Comparison of ENCODE assay signal across 19 cellular contexts in the genomic region with DNA sequence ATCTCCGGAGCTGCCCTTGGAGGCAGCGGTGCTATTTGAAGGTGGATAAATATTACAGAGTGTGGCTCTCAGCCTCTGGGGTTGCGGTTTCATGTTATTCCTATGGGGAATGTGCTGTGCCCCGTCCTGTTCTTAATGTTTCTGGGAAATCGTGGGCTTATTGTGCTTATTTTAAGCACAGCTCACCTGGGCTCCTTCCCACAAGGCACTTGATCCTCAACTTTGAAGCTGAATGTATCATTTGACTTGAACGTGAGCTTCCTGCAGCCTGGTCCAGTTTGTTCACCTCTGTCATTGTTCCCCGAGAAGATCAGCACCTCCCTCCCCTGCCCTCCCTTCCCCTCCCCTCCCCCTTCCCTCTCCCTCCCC.
DNase-seq lines count a peak whose midpoint lies in the region; ATAC-seq lines count a peak whose summit lies in the region.
"Had no signal": no experiment of that assay in that cellular context is flagged by ENCODE, and none has a peak within 500 bp of the region (broad histone marks: within the 10 kb centered on the region; RNA-seq: fewer than 3 reads in every experiment).

No MANE protein-coding gene starts in this region.

- DNase-seq in NCI-H187 (lab: John Stamatoyannopoulos, UW) (peak; percentile 78 to 87), NCI-H82 (lab: John Stamatoyannopoulos, UW) (peak; percentile 69), ecto neural progenitor cell (ENCODE audit: low spot score) (peak; percentile 39), putamen (ENCODE audit: low spot score) (peak; percentile 57), C1 segment of cervical spinal cord (lab: John Stamatoyannopoulos, UW) (no peak), NCI-H748 (lab: John Stamatoyannopoulos, UW; ENCODE audit: unreplicated experiment) (no peak)
- DNase-seq: activated CD4-positive, alpha-beta memory T cell treated with anti-CD3 and anti-CD28 coated beads, Interleukin-2, amount 10 ng/mL, durations not matched to agents 7 days and 5 days; activated CD4-positive, CD25-positive, alpha-beta regulatory T cell; CD8-positive, alpha-beta memory T cell; DND-41; KG1; MV-4-11; NCI-H2029; stimulated activated CD4-positive, alpha-beta T cell treated with anti-CD3 and anti-CD28 coated beads, Interleukin-4, amount 100 ng/mL, for 1 hour; T-helper 9 cell had no signal

- ATAC-seq in GM21447 (IDR thresholded peaks at IDR 0.05; ENCODE audit: unreplicated experiment) (no peak), GM19035 (IDR thresholded peaks at IDR 0.05; ENCODE audit: unreplicated experiment) (no peak)
- ATAC-seq: GM12878, HCT116 had no signal

Comparison
In these comparisons a context has a peak if more than half of its experiments do, and no peak if none do; other contexts are left out.
1. DNase-seq: peak in NCI-H187 (2 of 2), NCI-H82 (single experiment), ecto neural progenitor cell (single experiment) and putamen (single experiment); none in C1 segment of cervical spinal cord (0 of 14) and NCI-H748 (single experiment).